8 cellular contexts compared by ENCODE assay signal in the genomic region with DNA sequence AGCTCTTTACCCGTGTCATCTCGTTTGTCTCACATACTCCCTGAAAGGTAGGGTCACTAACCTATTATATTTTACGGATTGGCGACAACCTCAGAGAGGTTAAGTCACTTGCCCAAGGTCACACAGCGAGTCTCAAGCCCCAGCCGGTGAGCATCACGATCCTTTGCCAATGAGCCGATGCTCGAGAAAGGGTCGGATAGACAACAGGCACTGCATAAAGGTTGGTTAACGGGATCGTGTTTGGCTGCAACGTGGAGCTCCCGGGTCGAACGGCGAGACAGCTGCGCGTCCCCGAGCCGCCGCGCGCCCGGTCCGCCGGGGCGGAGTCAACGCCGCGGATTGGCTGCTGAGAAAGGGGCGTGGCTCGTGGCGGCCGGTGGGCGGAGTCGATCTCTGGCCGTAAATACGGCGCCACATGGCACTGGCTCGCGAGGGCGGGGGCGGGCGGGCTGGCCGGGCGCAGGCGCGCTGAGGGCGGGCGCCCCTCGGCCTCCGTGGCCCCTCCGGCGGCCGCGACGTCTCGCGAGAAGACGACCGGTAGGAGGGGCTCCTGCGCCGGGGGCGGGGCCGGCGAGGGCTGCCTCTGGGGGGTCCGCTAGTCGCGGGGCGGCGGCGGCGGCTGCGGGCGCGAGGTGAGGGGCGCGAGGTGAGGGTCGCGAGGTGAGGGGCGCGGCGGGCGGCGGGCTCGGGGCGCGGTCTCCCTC. TPM values are rescaled to one million over a fixed set of nuclear protein-coding genes. Genes with fewer than 3 reads are reported as not detected.
DNase-seq lines count a peak whose midpoint lies in the region; ATAC-seq and TF ChIP-seq lines count a peak whose summit lies in the region.

A gene (plus strand): TSS at position 598 of the 704 bp plus-strand sequence. CDS start 29,029 bp downstream, outside the sequence.

- CTCF ChIA-PET in OCI-LY7 (lab: Charles Lee; ENCODE audit: unreplicated experiment), result interaction anchor here (0.6 to 1.0 kb wide), 2 partner anchors 9 to 999 kb away, joined by 3 read pairs; no protein-coding TSS in a partner anchor

- no peaks in the 10 kb centered on the region for H3K9me2 ChIP-seq in OCI-LY7 (ENCODE audit: insufficient read depth, low read length)

- peak within 1 kb of the TSS; percentile 21 for H3K27ac ChIP-seq in OCI-LY7 (ENCODE audit: low read depth, low read length, poor library complexity, severe bottlenecking)

- POLR2A ChIA-PET in OCI-LY7 (lab: Charles Lee), result interaction anchor here (0.5 to 1.0 kb wide), 4 partner anchors 9 to 1981 kb away, joined by 3 to 4 read pairs (median 4); no protein-coding TSS in a partner anchor

- H3K4me1 ChIP-seq in OCI-LY7 (ENCODE audit: insufficient read depth, low read length, poor library complexity, severe bottlenecking), result peaks cover 50% of the 10 kb centered on the region

- 0 out of 2 replicates have a peak, but pooled peaks cover 4% of the 10 kb centered on the region for H4K20me1 ChIP-seq in OCI-LY7 (ENCODE audit: insufficient read depth, low read length)

- ATAC-seq in GM21423 (IDR thresholded peaks at IDR 0.05; ENCODE audit: unreplicated experiment), result peak; percentile 34

- H3K4me2 ChIP-seq in OCI-LY7 (ENCODE audit: low read length), result peak within 1 kb of the TSS; percentile 88

- peak; percentile 99 for DNase-seq in COLO668 (lab: John Stamatoyannopoulos, UW; ENCODE audit: unreplicated experiment)
- DNase-seq in HuH-7.5 (ENCODE audit: low spot score), result peak; percentile 98
- peak; percentile 96 for DNase-seq in OCI-LY7 (ENCODE audit: low spot score)
- DNase-seq in activated T-cell treated with anti-CD3 and anti-CD28 coated beads for 48 hours (ENCODE audit: low read depth), result peak; percentile 92
- DNase-seq in epithelial cell of esophagus (ENCODE audit: low read depth), result peak; percentile 94
- peak; percentile 86 for DNase-seq in middle frontal gyrus (ENCODE audit: extremely low spot score, low spot score)
- DNase-seq in stimulated activated CD8-positive, alpha-beta memory T cell treated with anti-CD3 and anti-CD28 coated beads, Interleukin-15, amount 100 ng/mL, for 48 hours (ENCODE audit: low read depth in 2 of 2), result peak; percentile 88 to 90

- intact Hi-C loops in OCI-LY7 (cut with micrococcal nuclease; ENCODE audit: unreplicated experiment), result loop anchor here (5.0 to 10.0 kb wide), 3 partner anchors 91 to 648 kb away; a partner anchor contains a TSS

- no peaks in the 10 kb centered on the region for H3K36me3 ChIP-seq in OCI-LY7 (ENCODE audit: insufficient read depth, low read length)

- H3K79me2 ChIP-seq in OCI-LY7 (ENCODE audit: insufficient read depth, low read depth, low read length), result no peaks in the 10 kb centered on the region

- TF ChIP-seq CTCF in OCI-LY7 (conservative IDR thresholded peaks at IDR 0.05; ENCODE audit: low read length) (no peak), epithelial cell of esophagus (IDR thresholded peaks at IDR 0.05; ENCODE audit: insufficient read depth, low read depth, low read length, missing control alignments) (no peak)

- peak within 1 kb of the TSS; percentile 70; the same call in 1 of the 2 replicates for H2AFZ ChIP-seq in OCI-LY7 (ENCODE audit: low read length)

- BruUV-seq in OCI-LY7 (replicated peaks; lab: Mats Ljungman, UMichigan), result no TSS peak

- H3K9me3 ChIP-seq in OCI-LY7 (ENCODE audit: low read length), result no peaks in the 10 kb centered on the region

- peak within 1 kb of the TSS; percentile 91 for H3K4me3 ChIP-seq in OCI-LY7 (ENCODE audit: low read depth, low read length, poor library complexity, severe bottlenecking)
- peak within 1 kb of the TSS; percentile 72 for H3K4me3 ChIP-seq in epithelial cell of esophagus (ENCODE audit: low read length)

RNA-seq across cellular contexts. Expression of the gene that starts here (rescaled TPM):
- 3.1 and 3.9 TPM in 2 replicates for total RNA-seq in OCI-LY7 (2014; rRNA removed; shearing (Covaris generic))
- 41.2 and 43.4 TPM in 2 replicates for total RNA-seq in OCI-LY7 (2022)

Comparison
In these comparisons a context has a peak if more than half of its experiments do, and no peak if none do; other contexts are left out.
1. Peak in every context shown above with its lines: DNase-seq, ATAC-seq, H3K4me3 ChIP-seq and H3K27ac ChIP-seq.